ENCODE assay signal across 1 cellular context in the genomic region with DNA sequence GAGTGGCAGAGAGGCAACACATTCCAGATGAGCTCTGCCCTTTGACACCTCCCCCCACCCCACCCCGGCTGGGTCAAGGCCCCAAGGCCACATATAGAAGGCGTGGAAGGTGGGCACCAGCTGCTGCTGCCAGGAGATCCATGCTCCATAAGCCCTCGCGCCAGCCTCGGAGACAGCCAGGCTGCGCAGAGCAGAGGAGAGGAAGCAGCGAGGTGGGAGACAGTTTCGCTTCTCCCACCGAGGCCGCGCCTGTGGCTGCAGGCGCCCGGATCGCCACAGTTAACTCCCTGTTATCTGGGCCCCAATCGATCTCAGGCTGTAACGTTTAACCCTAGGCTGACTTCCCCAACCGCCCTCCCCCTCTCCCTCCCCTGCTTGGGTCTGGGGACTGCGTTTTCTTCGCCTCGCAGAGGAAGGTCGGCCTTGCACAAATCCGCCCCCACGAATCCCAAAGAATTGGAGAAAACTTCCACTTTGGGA.
TF ChIP-seq lines count a peak whose summit lies in the region.

No MANE protein-coding gene starts in this region.

TF ChIP-seq in K562, 482 proteins besides CTCF, POLR2A, EP300 and RAD21 (continued from another document and continues in another):
- TF ChIP-seq, protein P1, sequence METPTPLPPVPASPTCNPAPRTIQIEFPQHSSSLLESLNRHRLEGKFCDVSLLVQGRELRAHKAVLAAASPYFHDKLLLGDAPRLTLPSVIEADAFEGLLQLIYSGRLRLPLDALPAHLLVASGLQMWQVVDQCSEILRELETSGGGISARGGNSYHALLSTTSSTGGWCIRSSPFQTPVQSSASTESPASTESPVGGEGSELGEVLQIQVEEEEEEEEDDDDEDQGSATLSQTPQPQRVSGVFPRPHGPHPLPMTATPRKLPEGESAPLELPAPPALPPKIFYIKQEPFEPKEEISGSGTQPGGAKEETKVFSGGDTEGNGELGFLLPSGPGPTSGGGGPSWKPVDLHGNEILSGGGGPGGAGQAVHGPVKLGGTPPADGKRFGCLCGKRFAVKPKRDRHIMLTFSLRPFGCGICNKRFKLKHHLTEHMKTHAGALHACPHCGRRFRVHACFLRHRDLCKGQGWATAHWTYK (CRISPR knock-in tag; IDR thresholded peaks at IDR 0.05): 0 out of 2 replicates have a peak, but pooled peaks have one; percentile 48
- TF ChIP-seq ZNF239 (CRISPR knock-in tag; IDR thresholded peaks at IDR 0.05) (no peak), PYGO2 (tag; IDR thresholded peaks at IDR 0.05) (no peak), ZBTB34 (CRISPR knock-in tag; IDR thresholded peaks at IDR 0.05) (no peak), RBM15 (IDR thresholded peaks at IDR 0.05; ENCODE audit: insufficient read depth, low read length) (no peak), CHAMP1 (IDR thresholded peaks at IDR 0.05) (no peak), SMAD1 (IDR thresholded peaks at IDR 0.05; ENCODE audit: low read depth, low read length, partially characterized antibody) (no peak), SREBF2 (CRISPR knock-in tag; IDR thresholded peaks at IDR 0.05) (no peak), TAF15 (IDR thresholded peaks at IDR 0.05; ENCODE audit: low read depth, low read length) (no peak), TBL1XR1 (IDR thresholded peaks at IDR 0.05; ENCODE audit: low read length in 2 of 2) (no peak), BCL6 (CRISPR knock-in tag; IDR thresholded peaks at IDR 0.05) (no peak), GATAD2A (IDR thresholded peaks at IDR 0.05) (no peak), KLF10 (CRISPR knock-in tag; IDR thresholded peaks at IDR 0.05) (no peak), ZNF444 (CRISPR knock-in tag; IDR thresholded peaks at IDR 0.05) (no peak), MYNN (IDR thresholded peaks at IDR 0.05) (no peak), MYNN (CRISPR knock-in tag; IDR thresholded peaks at IDR 0.05) (no peak), CCNT2 (IDR thresholded peaks at IDR 0.05; ENCODE audit: borderline replicate concordance, extremely low read depth, insufficient read length, low read depth, low read length) (no peak), ILK (tag; IDR thresholded peaks at IDR 0.05; ENCODE audit: borderline replicate concordance, low read depth) (no peak), ZNF280B (CRISPR knock-in tag; IDR thresholded peaks at IDR 0.05) (no peak), ETS2 (tag; IDR thresholded peaks at IDR 0.05; ENCODE audit: borderline replicate concordance, poor library complexity, severe bottlenecking) (no peak), HOXB6 (CRISPR knock-in tag; IDR thresholded peaks at IDR 0.05; ENCODE audit: borderline replicate concordance) (no peak), E2F3 (CRISPR knock-in tag; IDR thresholded peaks at IDR 0.05) (no peak), GTF3C2 (IDR thresholded peaks at IDR 0.05; ENCODE audit: borderline replicate concordance, extremely low read depth, insufficient read length) (no peak), POLR2G (IDR thresholded peaks at IDR 0.05; ENCODE audit: low read depth, low read length) (peak; percentile 52), ZNF324 (CRISPR knock-in tag; IDR thresholded peaks at IDR 0.05) (no peak), ZNF699 (CRISPR knock-in tag; IDR thresholded peaks at IDR 0.05; ENCODE audit: insufficient replicate concordance) (no peak), TRIM28 (IDR thresholded peaks at IDR 0.05) (no peak), IRF2 (CRISPR knock-in tag; IDR thresholded peaks at IDR 0.05) (no peak), FOXA1 (IDR thresholded peaks at IDR 0.05; ENCODE audit: borderline replicate concordance) (no peak), JUNB (CRISPR knock-in tag; conservative IDR thresholded peaks at IDR 0.05) (no peak), KAT7 (CRISPR knock-in tag; IDR thresholded peaks at IDR 0.05; ENCODE audit: borderline replicate concordance) (no peak), GTF2E2 (tag; IDR thresholded peaks at IDR 0.05) (no peak), SPI1 (IDR thresholded peaks at IDR 0.05; ENCODE audit: borderline replicate concordance, low read depth, low read length) (no peak), JUN (IDR thresholded peaks at IDR 0.05; ENCODE audit: borderline replicate concordance, low read depth, low read length) (no peak), JUN (CRISPR knock-in tag; IDR thresholded peaks at IDR 0.05; ENCODE audit: borderline replicate concordance) (no peak), ZNF77 (CRISPR knock-in tag; IDR thresholded peaks at IDR 0.05) (no peak), CBFA2T2 (conservative IDR thresholded peaks at IDR 0.05) (peak; percentile 35), ARNT (IDR thresholded peaks at IDR 0.05) (no peak), CREB5 (CRISPR knock-in tag; IDR thresholded peaks at IDR 0.05) (no peak), GATA2 (CRISPR knock-in tag; IDR thresholded peaks at IDR 0.05) (peak; percentile 73), TEAD4 (IDR thresholded peaks at IDR 0.05; ENCODE audit: low read length) (peak; percentile 34; the same call in 1 of the 2 replicates), TEAD4 (CRISPR knock-in tag; IDR thresholded peaks at IDR 0.05; ENCODE audit: borderline replicate concordance) (no peak), SNAPC5 (CRISPR knock-in tag; IDR thresholded peaks at IDR 0.05) (no peak), ZNF584 (CRISPR knock-in tag; IDR thresholded peaks at IDR 0.05; ENCODE audit: low read depth) (no peak)
- TF ChIP-seq, protein P2, sequence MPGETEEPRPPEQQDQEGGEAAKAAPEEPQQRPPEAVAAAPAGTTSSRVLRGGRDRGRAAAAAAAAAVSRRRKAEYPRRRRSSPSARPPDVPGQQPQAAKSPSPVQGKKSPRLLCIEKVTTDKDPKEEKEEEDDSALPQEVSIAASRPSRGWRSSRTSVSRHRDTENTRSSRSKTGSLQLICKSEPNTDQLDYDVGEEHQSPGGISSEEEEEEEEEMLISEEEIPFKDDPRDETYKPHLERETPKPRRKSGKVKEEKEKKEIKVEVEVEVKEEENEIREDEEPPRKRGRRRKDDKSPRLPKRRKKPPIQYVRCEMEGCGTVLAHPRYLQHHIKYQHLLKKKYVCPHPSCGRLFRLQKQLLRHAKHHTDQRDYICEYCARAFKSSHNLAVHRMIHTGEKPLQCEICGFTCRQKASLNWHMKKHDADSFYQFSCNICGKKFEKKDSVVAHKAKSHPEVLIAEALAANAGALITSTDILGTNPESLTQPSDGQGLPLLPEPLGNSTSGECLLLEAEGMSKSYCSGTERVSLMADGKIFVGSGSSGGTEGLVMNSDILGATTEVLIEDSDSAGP (CRISPR knock-in tag; IDR thresholded peaks at IDR 0.05): no peak
- TF ChIP-seq, protein P3, sequence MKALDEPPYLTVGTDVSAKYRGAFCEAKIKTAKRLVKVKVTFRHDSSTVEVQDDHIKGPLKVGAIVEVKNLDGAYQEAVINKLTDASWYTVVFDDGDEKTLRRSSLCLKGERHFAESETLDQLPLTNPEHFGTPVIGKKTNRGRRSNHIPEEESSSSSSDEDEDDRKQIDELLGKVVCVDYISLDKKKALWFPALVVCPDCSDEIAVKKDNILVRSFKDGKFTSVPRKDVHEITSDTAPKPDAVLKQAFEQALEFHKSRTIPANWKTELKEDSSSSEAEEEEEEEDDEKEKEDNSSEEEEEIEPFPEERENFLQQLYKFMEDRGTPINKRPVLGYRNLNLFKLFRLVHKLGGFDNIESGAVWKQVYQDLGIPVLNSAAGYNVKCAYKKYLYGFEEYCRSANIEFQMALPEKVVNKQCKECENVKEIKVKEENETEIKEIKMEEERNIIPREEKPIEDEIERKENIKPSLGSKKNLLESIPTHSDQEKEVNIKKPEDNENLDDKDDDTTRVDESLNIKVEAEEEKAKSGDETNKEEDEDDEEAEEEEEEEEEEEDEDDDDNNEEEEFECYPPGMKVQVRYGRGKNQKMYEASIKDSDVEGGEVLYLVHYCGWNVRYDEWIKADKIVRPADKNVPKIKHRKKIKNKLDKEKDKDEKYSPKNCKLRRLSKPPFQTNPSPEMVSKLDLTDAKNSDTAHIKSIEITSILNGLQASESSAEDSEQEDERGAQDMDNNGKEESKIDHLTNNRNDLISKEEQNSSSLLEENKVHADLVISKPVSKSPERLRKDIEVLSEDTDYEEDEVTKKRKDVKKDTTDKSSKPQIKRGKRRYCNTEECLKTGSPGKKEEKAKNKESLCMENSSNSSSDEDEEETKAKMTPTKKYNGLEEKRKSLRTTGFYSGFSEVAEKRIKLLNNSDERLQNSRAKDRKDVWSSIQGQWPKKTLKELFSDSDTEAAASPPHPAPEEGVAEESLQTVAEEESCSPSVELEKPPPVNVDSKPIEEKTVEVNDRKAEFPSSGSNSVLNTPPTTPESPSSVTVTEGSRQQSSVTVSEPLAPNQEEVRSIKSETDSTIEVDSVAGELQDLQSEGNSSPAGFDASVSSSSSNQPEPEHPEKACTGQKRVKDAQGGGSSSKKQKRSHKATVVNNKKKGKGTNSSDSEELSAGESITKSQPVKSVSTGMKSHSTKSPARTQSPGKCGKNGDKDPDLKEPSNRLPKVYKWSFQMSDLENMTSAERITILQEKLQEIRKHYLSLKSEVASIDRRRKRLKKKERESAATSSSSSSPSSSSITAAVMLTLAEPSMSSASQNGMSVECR (CRISPR knock-in tag; IDR thresholded peaks at IDR 0.05): no peak
- TF ChIP-seq, protein P4, sequence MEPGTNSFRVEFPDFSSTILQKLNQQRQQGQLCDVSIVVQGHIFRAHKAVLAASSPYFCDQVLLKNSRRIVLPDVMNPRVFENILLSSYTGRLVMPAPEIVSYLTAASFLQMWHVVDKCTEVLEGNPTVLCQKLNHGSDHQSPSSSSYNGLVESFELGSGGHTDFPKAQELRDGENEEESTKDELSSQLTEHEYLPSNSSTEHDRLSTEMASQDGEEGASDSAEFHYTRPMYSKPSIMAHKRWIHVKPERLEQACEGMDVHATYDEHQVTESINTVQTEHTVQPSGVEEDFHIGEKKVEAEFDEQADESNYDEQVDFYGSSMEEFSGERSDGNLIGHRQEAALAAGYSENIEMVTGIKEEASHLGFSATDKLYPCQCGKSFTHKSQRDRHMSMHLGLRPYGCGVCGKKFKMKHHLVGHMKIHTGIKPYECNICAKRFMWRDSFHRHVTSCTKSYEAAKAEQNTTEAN (CRISPR knock-in tag; IDR thresholded peaks at IDR 0.05): no peak
